27 cellular contexts compared by ENCODE assay signal in genomic region chr2:32472605-32473004, GRCh38.
DNase-seq lines count a peak whose midpoint lies in the region; ATAC-seq, FAIRE-seq and TF ChIP-seq lines count a peak whose summit lies in the region.
"Had no signal": no experiment of that assay in that cellular context is flagged by ENCODE, and none has a peak within 500 bp of the region (broad histone marks: within the 10 kb centered on the region; RNA-seq: fewer than 3 reads in every experiment).

No MANE protein-coding gene starts in this region.

- H3K27me3 ChIP-seq in HepG2 (ENCODE audit: control insufficient read depth in 1 of 2, insufficient read depth in 2 of 2, low read length in 2 of 2) (no peaks in the 10 kb centered on the region), right lobe of liver (no peaks in the 10 kb centered on the region), esophagus muscularis mucosa (no peaks in the 10 kb centered on the region)
- H3K27me3 ChIP-seq: BE2C, SJCRH30 had no signal

- no peak for DNase-seq in activated CD4-positive, alpha-beta T cell treated with anti-CD3 and anti-CD28 coated beads for 36 hours
- no peak for DNase-seq in activated CD4-positive, alpha-beta T cell treated with anti-CD3 and anti-CD28 coated beads for 4 hours
- no peak for DNase-seq in HepG2 (ENCODE audit: low spot score)
- no peak for DNase-seq in right lobe of liver
- no peak for DNase-seq in glutamatergic neuron
- DNase-seq in esophagus muscularis mucosa (ENCODE audit: extremely low spot score): no peak
- DNase-seq in mucosa of descending colon: no peak
- DNase-seq: ACHN, BE2C, Calu3, DMS153, DND-41, H9, HFFc6, KG1, MM.1S, NCI-H2029, NCI-H446, NCI-H524 treated with DMSO at 0.1 percent for 48 hours, NCI-H774, PC-3, SJCRH30 had no signal

- 66% methylated on average over 3 of the region's 3 CpGs for WGBS in HepG2 (ENCODE audit: low lambda C conversion rate)
- WGBS in right lobe of liver (ENCODE audit: insufficient coverage, low coverage, low lambda C conversion rate, missing lambda C conversion rate): 62% methylated on average over 3 of the region's 3 CpGs
- 60% methylated on average over 3 of the region's 3 CpGs for WGBS in esophagus muscularis mucosa

- H3K9ac ChIP-seq in HepG2 (ENCODE audit: insufficient read depth, low read depth, low read length): no peak overlapping the region

- FAIRE-seq in HepG2 (lab: Jason Lieb, UNC): no peak
- FAIRE-seq: HTR-8/SVneo had no signal

- in situ Hi-C loops in HepG2 (cut with HindIII; ENCODE audit: extremely low pct_ligation_motif_present, low pct_unique_long_range_greater_than_20kb): loop anchor here (5.0 kb wide), 1 partner anchor 45 kb away; no protein-coding TSS in a partner anchor

- H4K20me1 ChIP-seq in HepG2 (ENCODE audit: insufficient read depth, low read length): no peaks in the 10 kb centered on the region

- CTCF ChIA-PET in activated CD4-positive, alpha-beta T cell treated with anti-CD3 and anti-CD28 coated beads for 36 hours (lab: Charles Lee): no interaction called here
- CTCF ChIA-PET in HepG2 (lab: Yijun Ruan, JAX; ENCODE audit: low intra/inter-chr PET ratio, low total read pairs): no interaction called here

- no peak overlapping the region for H2AFZ ChIP-seq in HepG2 (ENCODE audit: low read length)
- H2AFZ ChIP-seq: GM23338 had no signal

- H3K27me3 Mint-ChIP-seq in activated CD4-positive, alpha-beta T cell treated with anti-CD3 and anti-CD28 coated beads for 36 hours: no peaks in the 10 kb centered on the region
- H3K27me3 Mint-ChIP-seq in glutamatergic neuron (ENCODE audit: unreplicated experiment): peaks cover 2% of the 10 kb centered on the region

- H3K27ac ChIP-seq in HepG2 (ENCODE audit: extremely low read length, insufficient read depth, low read length) (no peak overlapping the region), right lobe of liver (no peak overlapping the region), esophagus muscularis mucosa (replicated peaks in 1 of 4) (no peak overlapping the region)
- H3K27ac ChIP-seq: 22Rv1, SJCRH30 had no signal

- TF ChIP-seq EP300 in HepG2 (IDR thresholded peaks at IDR 0.05; ENCODE audit: low read depth in 2 of 2, low read length in 2 of 2): no peak
- no peak for TF ChIP-seq EP300 in HepG2 (CRISPR knock-in tag; IDR thresholded peaks at IDR 0.05; ENCODE audit: borderline replicate concordance)
- no peak for TF ChIP-seq EP300 in esophagus muscularis mucosa (IDR thresholded peaks at IDR 0.05)

- H3K4me2 ChIP-seq in HepG2 (ENCODE audit: low read depth, low read length): no peak overlapping the region
- H3K4me2 ChIP-seq: GM23338 had no signal

- H3K4me1 ChIP-seq in HepG2 (ENCODE audit: insufficient read depth, low read length) (no peaks in the 10 kb centered on the region), right lobe of liver (no peaks in the 10 kb centered on the region), esophagus muscularis mucosa (no peaks in the 10 kb centered on the region), mucosa of descending colon (ENCODE audit: low read depth) (no peaks in the 10 kb centered on the region)
- H3K4me1 ChIP-seq: BE2C, SJCRH30 had no signal

- no peak for TF ChIP-seq CTCF in HepG2 (CRISPR knock-in tag; IDR thresholded peaks at IDR 0.05)
- no peak for TF ChIP-seq CTCF in right lobe of liver (IDR thresholded peaks at IDR 0.05)
- TF ChIP-seq CTCF in glutamatergic neuron (IDR thresholded peaks at IDR 0.05; ENCODE audit: partially characterized antibody, unreplicated experiment): no peak
- no peak for TF ChIP-seq CTCF in esophagus muscularis mucosa (IDR thresholded peaks at IDR 0.05)
- TF ChIP-seq CTCF in mucosa of descending colon (IDR thresholded peaks at IDR 0.05): no peak

- H3K9me3 ChIP-seq in HepG2 (ENCODE audit: low read length): no peaks in the 10 kb centered on the region
- no peaks in the 10 kb centered on the region for H3K9me3 ChIP-seq in right lobe of liver
- no peaks in the 10 kb centered on the region for H3K9me3 ChIP-seq in esophagus muscularis mucosa
- H3K9me3 ChIP-seq in mucosa of descending colon: no peaks in the 10 kb centered on the region
- H3K9me3 ChIP-seq: BE2C, SJCRH30 had no signal

- H3K4me3 ChIP-seq in HepG2 (replicated peaks in 1 of 3; ENCODE audit: insufficient read depth in 1 of 3, low read depth in 2 of 3, low read length in 3 of 3): no peak overlapping the region
- H3K4me3 ChIP-seq in right lobe of liver: no peak overlapping the region
- H3K4me3 ChIP-seq in esophagus muscularis mucosa: no peak overlapping the region
- H3K4me3 ChIP-seq in mucosa of descending colon: no peak overlapping the region
- H3K4me3 ChIP-seq: GM23338, SJCRH30 had no signal

- POLR2A ChIA-PET in activated CD4-positive, alpha-beta T cell treated with anti-CD3 and anti-CD28 coated beads for 36 hours (lab: Charles Lee): interaction anchor here (0.6 kb wide), 1 partner anchor 50 kb away, joined by 4 read pairs; no protein-coding TSS in a partner anchor
- POLR2A ChIA-PET in HepG2 (lab: Yijun Ruan, JAX): no interaction called here

- ATAC-seq in activated CD4-positive, alpha-beta T cell treated with anti-CD3 and anti-CD28 coated beads for 36 hours: no peak
- ATAC-seq in HepG2 (no peak), right lobe of liver (no peak), mucosa of descending colon (no peak)
- ATAC-seq: GM23338, PC-3, Right ventricle myocardium inferior had no signal

- peaks cover 37% of the 10 kb centered on the region for H3K36me3 Mint-ChIP-seq in activated CD4-positive, alpha-beta T cell treated with anti-CD3 and anti-CD28 coated beads for 36 hours (ENCODE audit: low read depth)
- no peaks in the 10 kb centered on the region for H3K36me3 Mint-ChIP-seq in glutamatergic neuron (ENCODE audit: unreplicated experiment)

- peak overlapping the region; percentile 6 for H3K27ac Mint-ChIP-seq in activated CD4-positive, alpha-beta T cell treated with anti-CD3 and anti-CD28 coated beads for 36 hours
- H3K27ac Mint-ChIP-seq in glutamatergic neuron (ENCODE audit: unreplicated experiment): peak overlapping the region; percentile 17
- H3K27ac Mint-ChIP-seq: GM23338, HFFc6 had no signal

- no peak for TF ChIP-seq RAD21 in HepG2 (CRISPR knock-in tag; IDR thresholded peaks at IDR 0.05)

- peaks cover 8 to 85% of the 10 kb centered on the region in 2 experiments for H3K36me3 ChIP-seq in HepG2 (replicated peaks in 1 of 2; ENCODE audit: control insufficient read depth in 1 of 2, insufficient read depth in 2 of 2, low read length in 2 of 2)
- H3K36me3 ChIP-seq in right lobe of liver: peaks cover 0 to 56% (median 29%) of the 10 kb centered on the region in 4 donors
- H3K36me3 ChIP-seq in esophagus muscularis mucosa: peaks cover 25 to 73% (median 45%) of the 10 kb centered on the region in 4 donors
- H3K36me3 ChIP-seq in mucosa of descending colon (ENCODE audit: low read depth): peaks cover 10% of the 10 kb centered on the region

- no peaks in the 10 kb centered on the region for H3K79me2 ChIP-seq in HepG2 (ENCODE audit: insufficient read depth, low read length)

- TF ChIP-seq POLR2A in HepG2 (IDR thresholded peaks at IDR 0.05; ENCODE audit: insufficient read depth in 1 of 2, low read depth in 2 of 2, low read length in 2 of 2) (no peak), right lobe of liver (IDR thresholded peaks at IDR 0.05) (no peak), esophagus muscularis mucosa (IDR thresholded peaks at IDR 0.05; ENCODE audit: low read depth) (no peak)

- no peak overlapping the region for H3K4me3 Mint-ChIP-seq in activated CD4-positive, alpha-beta T cell treated with anti-CD3 and anti-CD28 coated beads for 36 hours
- H3K4me3 Mint-ChIP-seq in glutamatergic neuron (ENCODE audit: unreplicated experiment): no peak overlapping the region
- H3K4me3 Mint-ChIP-seq: CD14-positive monocyte, GM23338, H9, HFFc6 had no signal

- BruUV-seq in HepG2 (replicated peaks; lab: Mats Ljungman, UMichigan): TSS peak; percentile 6

- H3K9me3 Mint-ChIP-seq in activated CD4-positive, alpha-beta T cell treated with anti-CD3 and anti-CD28 coated beads for 36 hours (ENCODE audit: low read depth): no peaks in the 10 kb centered on the region
- no peaks in the 10 kb centered on the region for H3K9me3 Mint-ChIP-seq in glutamatergic neuron (ENCODE audit: unreplicated experiment)
- H3K9me3 Mint-ChIP-seq: CD14-positive monocyte, GM23338, H9, HFFc6 had no signal

- intact Hi-C loops in activated CD4-positive, alpha-beta T cell treated with anti-CD3 and anti-CD28 coated beads for 36 hours (cut with DNase I, micrococcal nuclease): no loop called here
- intact Hi-C loops in HepG2 (cut with micrococcal nuclease; ENCODE audit: unreplicated experiment) (no loop called here), right lobe of liver (cut with DNase I) (no loop called here), esophagus muscularis mucosa (cut with DNase I) (no loop called here), mucosa of descending colon (cut with DNase I, micrococcal nuclease) (no loop called here)

- peaks cover 8% of the 10 kb centered on the region for H3K4me1 Mint-ChIP-seq in activated CD4-positive, alpha-beta T cell treated with anti-CD3 and anti-CD28 coated beads for 36 hours
- peaks cover 5% of the 10 kb centered on the region for H3K4me1 Mint-ChIP-seq in glutamatergic neuron (ENCODE audit: low read depth, unreplicated experiment)
- H3K4me1 Mint-ChIP-seq: CD14-positive monocyte, GM23338, H9 had no signal

TF ChIP-seq in HepG2, 621 proteins besides CTCF, POLR2A, EP300 and RAD21:
- TF ChIP-seq ATF7 (IDR thresholded peaks at IDR 0.05): peak; percentile 93
- TF ChIP-seq ATF7 (CRISPR knock-in tag; IDR thresholded peaks at IDR 0.05): no peak
- TF ChIP-seq ZBTB20 (CRISPR knock-in tag; IDR thresholded peaks at IDR 0.05; ENCODE audit: borderline replicate concordance, low read depth): no peak
- TF ChIP-seq MATR3 (CRISPR knock-in tag; IDR thresholded peaks at IDR 0.05): no peak
- TF ChIP-seq ZNF251 (CRISPR knock-in tag; IDR thresholded peaks at IDR 0.05): no peak
